ENCODE assay signal across 28 cellular contexts in the genomic region with DNA sequence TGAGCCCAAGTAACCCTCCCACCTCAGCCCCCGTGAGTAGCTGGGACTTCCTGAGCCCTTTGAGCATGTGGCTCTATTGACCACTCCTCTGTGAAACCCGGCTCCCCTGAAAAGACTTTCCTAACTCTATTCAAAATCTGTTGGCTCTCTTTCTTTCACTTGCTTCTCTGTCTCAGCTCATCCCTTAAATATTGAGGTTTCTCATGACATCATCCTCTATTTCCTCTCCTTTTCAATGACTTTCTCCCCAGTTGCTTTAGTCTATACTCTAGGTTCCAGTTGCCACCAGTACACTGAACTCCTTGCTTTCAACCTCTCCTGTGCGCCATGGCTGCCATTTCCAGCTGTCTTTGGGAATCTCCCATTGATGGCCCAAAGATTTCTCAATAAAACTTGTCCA.
DNase-seq lines count a peak whose midpoint lies in the region; ATAC-seq and TF ChIP-seq lines count a peak whose summit lies in the region.
"Had no signal": no experiment of that assay in that cellular context is flagged by ENCODE, and none has a peak within 500 bp of the region (broad histone marks: within the 10 kb centered on the region; RNA-seq: fewer than 3 reads in every experiment).

No MANE protein-coding gene starts in this region.

- no peak overlapping the region for H2AFZ ChIP-seq in osteoblast (ENCODE audit: low read length)

- H3K27me3 ChIP-seq in CD8-positive, alpha-beta T cell (ENCODE audit: insufficient read depth, low read length) = no peaks in the 10 kb centered on the region
- H3K27me3 ChIP-seq in osteoblast (ENCODE audit: insufficient read depth, low read length) = no peaks in the 10 kb centered on the region
- H3K27me3 ChIP-seq: cardiac muscle cell, Peyer's patch, SJCRH30, upper lobe of left lung had no signal

- H3K27me3 Mint-ChIP-seq in activated CD4-positive, alpha-beta T cell treated with anti-CD3 and anti-CD28 coated beads for 36 hours = no peaks in the 10 kb centered on the region
- H3K27me3 Mint-ChIP-seq in CD8-positive, alpha-beta T cell (ENCODE audit: low read depth) = no peaks in the 10 kb centered on the region
- no peaks in the 10 kb centered on the region for H3K27me3 Mint-ChIP-seq in activated T-helper 2 cell treated with anti-CD3 and anti-CD28 coated beads, Interferon-gamma antibody, Interleukin-2, Interleukin-4, amounts not matched to agents 10 μg/mL and 5 μg/mL and 100 μg/mL, durations not matched to agents 14 hours and 24 hours and 36 hours (ENCODE audit: low read depth)
- H3K27me3 Mint-ChIP-seq: IgD-negative memory B cell, T-helper 17 cell had no signal

- CTCF ChIA-PET in activated CD4-positive, alpha-beta T cell treated with anti-CD3 and anti-CD28 coated beads for 36 hours (lab: Charles Lee) = no interaction called here
- CTCF ChIA-PET in CD8-positive, alpha-beta T cell (lab: Charles Lee) = no interaction called here
- CTCF ChIA-PET in HEK293T (lab: Yijun Ruan, JAX) = no interaction called here

- H3K9me3 ChIP-seq in CD8-positive, alpha-beta T cell (ENCODE audit: low read length) = no peaks in the 10 kb centered on the region
- no peaks in the 10 kb centered on the region for H3K9me3 ChIP-seq in osteoblast (ENCODE audit: low read depth, low read length)
- H3K9me3 ChIP-seq: Peyer's patch, upper lobe of left lung had no signal

- no peak for TF ChIP-seq CTCF in CD8-positive, alpha-beta T cell (IDR thresholded peaks at IDR 0.05)
- TF ChIP-seq CTCF in osteoblast (IDR thresholded peaks at IDR 0.05; ENCODE audit: extremely low read depth, low read depth, low read length) = no peak

- no peak overlapping the region for H3K27ac ChIP-seq in CD8-positive, alpha-beta T cell (ENCODE audit: low read depth, low read length)
- peak overlapping the region; percentile 91 for H3K27ac ChIP-seq in osteoblast (ENCODE audit: low read depth, low read length)
- H3K27ac ChIP-seq: cardiac muscle cell, Peyer's patch, VCaP had no signal

- H3K4me2 ChIP-seq in osteoblast (ENCODE audit: insufficient read depth, low read length) = no peak overlapping the region

- peaks cover 10% of the 10 kb centered on the region for H3K9me3 Mint-ChIP-seq in activated CD4-positive, alpha-beta T cell treated with anti-CD3 and anti-CD28 coated beads for 36 hours (ENCODE audit: low read depth)
- no peaks in the 10 kb centered on the region for H3K9me3 Mint-ChIP-seq in CD8-positive, alpha-beta T cell
- peaks cover 5% of the 10 kb centered on the region for H3K9me3 Mint-ChIP-seq in activated T-helper 2 cell treated with anti-CD3 and anti-CD28 coated beads, Interferon-gamma antibody, Interleukin-2, Interleukin-4, amounts not matched to agents 10 μg/mL and 5 μg/mL and 100 μg/mL, durations not matched to agents 14 hours and 24 hours and 36 hours
- H3K9me3 Mint-ChIP-seq: H9, IgD-negative memory B cell had no signal

- H4K20me1 ChIP-seq in osteoblast (ENCODE audit: insufficient read depth, low read length) = no peaks in the 10 kb centered on the region

- no peak for ATAC-seq in activated CD4-positive, alpha-beta T cell treated with anti-CD3 and anti-CD28 coated beads for 36 hours
- ATAC-seq in CD8-positive, alpha-beta T cell = peak; percentile 36
- ATAC-seq in HG03469 (IDR thresholded peaks at IDR 0.05; ENCODE audit: unreplicated experiment) = no peak
- ATAC-seq: T-helper 17 cell had no signal

- no peak overlapping the region for H3K4me3 Mint-ChIP-seq in activated CD4-positive, alpha-beta T cell treated with anti-CD3 and anti-CD28 coated beads for 36 hours
- H3K4me3 Mint-ChIP-seq in CD8-positive, alpha-beta T cell = no peak overlapping the region
- H3K4me3 Mint-ChIP-seq in activated T-helper 2 cell treated with anti-CD3 and anti-CD28 coated beads, Interferon-gamma antibody, Interleukin-2, Interleukin-4, amounts not matched to agents 10 μg/mL and 5 μg/mL and 100 μg/mL, durations not matched to agents 14 hours and 24 hours and 36 hours (ENCODE audit: low read depth) = no peak overlapping the region
- H3K4me3 Mint-ChIP-seq: H9, T-helper 17 cell had no signal

- intact Hi-C loops in activated CD4-positive, alpha-beta T cell treated with anti-CD3 and anti-CD28 coated beads for 36 hours (cut with DNase I, micrococcal nuclease) = loop anchor here in 1 of 2 experiments (10.0 kb wide), 1 partner anchor 964 kb away; no protein-coding TSS in a partner anchor
- intact Hi-C loops in CD8-positive, alpha-beta T cell (cut with DNase I, micrococcal nuclease) = no loop called here
- intact Hi-C loops in activated T-helper 2 cell treated with anti-CD3 and anti-CD28 coated beads, Interferon-gamma antibody, Interleukin-2, Interleukin-4, amounts not matched to agents 10 μg/mL and 5 μg/mL and 100 μg/mL, durations not matched to agents 14 hours and 24 hours and 36 hours (cut with micrococcal nuclease) = no loop called here

- no peak overlapping the region for H3K4me3 ChIP-seq in CD8-positive, alpha-beta T cell (ENCODE audit: low read depth, low read length)
- no peak overlapping the region for H3K4me3 ChIP-seq in osteoblast (ENCODE audit: insufficient read depth, low read length)
- H3K4me3 ChIP-seq: cardiac muscle cell, Peyer's patch, SJCRH30, upper lobe of left lung had no signal

- DNase-seq in activated CD4-positive, alpha-beta T cell treated with anti-CD3 and anti-CD28 coated beads for 36 hours = no peak
- DNase-seq in activated CD4-positive, alpha-beta T cell treated with anti-CD3 and anti-CD28 coated beads, Interleukin-2, amount 50 U/mL, for 4 hours = no peak
- DNase-seq in CD8-positive, alpha-beta T cell = no peak
- DNase-seq in activated T-helper 2 cell treated with anti-CD3 and anti-CD28 coated beads, Interferon-gamma antibody, Interleukin-2, Interleukin-4, amounts not matched to agents 10 μg/mL and 5 μg/mL and 100 μg/mL, durations not matched to agents 14 hours and 24 hours and 36 hours (ENCODE audit: low spot score) = no peak
- DNase-seq in osteoblast (ENCODE audit: insufficient read length, low spot score, missing footprints) (no peak), HEK293T (ENCODE audit: extremely low spot score) (no peak), iPS-NIHi7 (ENCODE audit: extremely low spot score) (no peak)
- DNase-seq: activated CD4-positive, alpha-beta T cell treated with anti-CD3 and anti-CD28 coated beads, Interleukin-2, amount 50 U/mL, for 48 hours; AML-193; amniotic stem cell; Calu3; dermis blood vessel endothelial cell; H9; kidney glomerular epithelial cell; NCI-H1105; NCI-H2081; NCI-H446; NK-92 treated with Interleukin-12 subunit alpha and Interleukin-12 subunit beta, amount 100 ng/mL, for 24 hours; nucleus accumbens; Peyer's patch; SJCRH30; stimulated activated CD4-positive, alpha-beta T cell treated with anti-CD3 and anti-CD28 coated beads, Interleukin-2, amount 100 ng/mL, for 48 hours; T-helper 17 cell; upper lobe of left lung had no signal

- H3K36me3 ChIP-seq in CD8-positive, alpha-beta T cell (ENCODE audit: insufficient read depth, low read length) = no peaks in the 10 kb centered on the region
- peaks cover 7% of the 10 kb centered on the region for H3K36me3 ChIP-seq in osteoblast (ENCODE audit: insufficient read depth, low read length)
- H3K36me3 ChIP-seq: cardiac muscle cell, Peyer's patch, SJCRH30 had no signal

- H3K4me1 Mint-ChIP-seq in activated CD4-positive, alpha-beta T cell treated with anti-CD3 and anti-CD28 coated beads for 36 hours = peaks cover 75% of the 10 kb centered on the region
- peaks cover 68% of the 10 kb centered on the region for H3K4me1 Mint-ChIP-seq in CD8-positive, alpha-beta T cell (ENCODE audit: low read depth)
- peaks cover 51% of the 10 kb centered on the region for H3K4me1 Mint-ChIP-seq in activated T-helper 2 cell treated with anti-CD3 and anti-CD28 coated beads, Interferon-gamma antibody, Interleukin-2, Interleukin-4, amounts not matched to agents 10 μg/mL and 5 μg/mL and 100 μg/mL, durations not matched to agents 14 hours and 24 hours and 36 hours (ENCODE audit: low read depth)
- H3K4me1 Mint-ChIP-seq: H9 had no signal

- POLR2A ChIA-PET in activated CD4-positive, alpha-beta T cell treated with anti-CD3 and anti-CD28 coated beads for 36 hours (lab: Charles Lee) = no interaction called here
- POLR2A ChIA-PET in CD8-positive, alpha-beta T cell (lab: Charles Lee) = no interaction called here
- POLR2A ChIA-PET in HEK293T (lab: Yijun Ruan, JAX) = no interaction called here

- peaks cover 53% of the 10 kb centered on the region for H3K4me1 ChIP-seq in CD8-positive, alpha-beta T cell (ENCODE audit: insufficient read depth, low read length)
- H3K4me1 ChIP-seq in osteoblast (ENCODE audit: insufficient read depth, low read length) = peaks cover 50% of the 10 kb centered on the region

- H3K27ac Mint-ChIP-seq in activated CD4-positive, alpha-beta T cell treated with anti-CD3 and anti-CD28 coated beads for 36 hours = peak overlapping the region; percentile 62
- no peak overlapping the region for H3K27ac Mint-ChIP-seq in CD8-positive, alpha-beta T cell
- H3K27ac Mint-ChIP-seq in activated T-helper 2 cell treated with anti-CD3 and anti-CD28 coated beads, Interferon-gamma antibody, Interleukin-2, Interleukin-4, amounts not matched to agents 10 μg/mL and 5 μg/mL and 100 μg/mL, durations not matched to agents 14 hours and 24 hours and 36 hours = peak overlapping the region; percentile 3
- H3K27ac Mint-ChIP-seq: T-helper 17 cell had no signal

- H3K36me3 Mint-ChIP-seq in activated CD4-positive, alpha-beta T cell treated with anti-CD3 and anti-CD28 coated beads for 36 hours (ENCODE audit: low read depth) = peaks cover 11% of the 10 kb centered on the region
- no peaks in the 10 kb centered on the region for H3K36me3 Mint-ChIP-seq in CD8-positive, alpha-beta T cell
- H3K36me3 Mint-ChIP-seq in activated T-helper 2 cell treated with anti-CD3 and anti-CD28 coated beads, Interferon-gamma antibody, Interleukin-2, Interleukin-4, amounts not matched to agents 10 μg/mL and 5 μg/mL and 100 μg/mL, durations not matched to agents 14 hours and 24 hours and 36 hours (ENCODE audit: low read depth) = no peaks in the 10 kb centered on the region
- H3K36me3 Mint-ChIP-seq: IgD-negative memory B cell had no signal

- peaks cover 2% of the 10 kb centered on the region for H3K79me2 ChIP-seq in osteoblast (ENCODE audit: insufficient read depth, low read length)

TF ChIP-seq in HEK293T, 16 proteins besides CTCF, POLR2A, EP300 and RAD21 (continues in another document):
- no peak for TF ChIP-seq TARDBP (IDR thresholded peaks at IDR 0.05)
- no peak for TF ChIP-seq SUZ12 (IDR thresholded peaks at IDR 0.05)
- TF ChIP-seq FOXA1 (IDR thresholded peaks at IDR 0.05) = no peak
- TF ChIP-seq ARNT (IDR thresholded peaks at IDR 0.05) = no peak
- TF ChIP-seq PKNOX1 (IDR thresholded peaks at IDR 0.05) = no peak
- TF ChIP-seq SP1 (IDR thresholded peaks at IDR 0.05) = no peak
- TF ChIP-seq CTBP1 (IDR thresholded peaks at IDR 0.05; ENCODE audit: borderline replicate concordance) = no peak
